In genomic region chr21:33947451-33948095, GRCh38 we compare ENCODE assay signal across 8 cellular contexts. TPM values are rescaled to one million over a fixed set of nuclear protein-coding genes. Genes with fewer than 3 reads are reported as not detected.
DNase-seq lines count a peak whose midpoint lies in the region; ATAC-seq and TF ChIP-seq lines count a peak whose summit lies in the region.

No MANE protein-coding gene starts in this region.

- peak overlapping the region; percentile 62 for H3K4me2 ChIP-seq in OCI-LY1 (ENCODE audit: low read length)

- intact Hi-C loops in naive thymus-derived CD4-positive, alpha-beta T cell (cut with micrococcal nuclease), result loop anchor here (1.0 to 10.0 kb wide), 16 partner anchors 10 to 941 kb away; partner anchors contain the start of genes ATP5PO (in 2 of the 2), GART (in 1 of the 2), MRPS6 (in 1 of the 2) and RCAN1 (in 1 of the 2)

- H3K9me3 ChIP-seq in OCI-LY1 (ENCODE audit: low read length), result peaks cover 5% of the 10 kb centered on the region
- peaks cover 0 to 7% (median 0%) of the 10 kb centered on the region in 3 experiments for H3K9me3 ChIP-seq in naive thymus-derived CD4-positive, alpha-beta T cell (ENCODE audit: control insufficient read depth in 2 of 3, low read length in 3 of 3)

- peaks cover 8 to 62% (median 28%) of the 10 kb centered on the region in 5 donors for H3K36me3 Mint-ChIP-seq in naive thymus-derived CD4-positive, alpha-beta T cell
- no peaks in the 10 kb centered on the region for H3K36me3 Mint-ChIP-seq in stimulated activated naive B cell treated with anti-CD40 and anti-IgM and Interleukin-4, amounts not matched to agents 10 μg/mL and 1 μg/mL and 100 μg/mL, for 72 hours

- no peaks in the 10 kb centered on the region for H3K9me2 ChIP-seq in OCI-LY1 (ENCODE audit: low read depth, low read length)

- H4K20me1 ChIP-seq in OCI-LY1 (ENCODE audit: insufficient read depth, low read length), result no peaks in the 10 kb centered on the region

- H3K4me1 ChIP-seq in OCI-LY1 (ENCODE audit: insufficient read depth, low read length, severe bottlenecking), result peaks cover 65% of the 10 kb centered on the region
- H3K4me1 ChIP-seq in naive thymus-derived CD4-positive, alpha-beta T cell (ENCODE audit: control insufficient read depth in 2 of 2, insufficient read depth in 2 of 2, low read length in 2 of 2), result peaks cover 56 to 64% of the 10 kb centered on the region in 2 donors

- H3K27ac Mint-ChIP-seq in naive thymus-derived CD4-positive, alpha-beta T cell, result peak overlapping the region; percentile 98 to 100 (median 98)
- H3K27ac Mint-ChIP-seq in stimulated activated naive B cell treated with anti-CD40 and anti-IgM and Interleukin-4, amounts not matched to agents 10 μg/mL and 1 μg/mL and 100 μg/mL, for 72 hours, result peak overlapping the region; percentile 94

- H3K4me3 Mint-ChIP-seq in naive thymus-derived CD4-positive, alpha-beta T cell, result peak overlapping the region; percentile 71 to 87 (median 78)
- peak overlapping the region; percentile 69 to 77 for H3K4me3 Mint-ChIP-seq in stimulated activated naive B cell treated with anti-CD40 and anti-IgM and Interleukin-4, amounts not matched to agents 10 μg/mL and 1 μg/mL and 100 μg/mL, for 72 hours

- peaks cover 0 to 17% (median 5%) of the 10 kb centered on the region in 11 donors for H3K9me3 Mint-ChIP-seq in naive thymus-derived CD4-positive, alpha-beta T cell
- H3K9me3 Mint-ChIP-seq in stimulated activated naive B cell treated with anti-CD40 and anti-IgM and Interleukin-4, amounts not matched to agents 10 μg/mL and 1 μg/mL and 100 μg/mL, for 72 hours, result peaks cover 4 to 14% of the 10 kb centered on the region in 2 donors

- H3K4me1 Mint-ChIP-seq in naive thymus-derived CD4-positive, alpha-beta T cell, result peaks cover 53 to 85% (median 77%) of the 10 kb centered on the region in 7 donors
- H3K4me1 Mint-ChIP-seq in stimulated activated naive B cell treated with anti-CD40 and anti-IgM and Interleukin-4, amounts not matched to agents 10 μg/mL and 1 μg/mL and 100 μg/mL, for 72 hours, result peaks cover 42 to 58% of the 10 kb centered on the region in 2 donors

- ATAC-seq in GM19324 (IDR thresholded peaks at IDR 0.05; ENCODE audit: low FRiP score, unreplicated experiment), result peak; percentile 45
- ATAC-seq in HG03460 (IDR thresholded peaks at IDR 0.05; ENCODE audit: unreplicated experiment), result peak; percentile 51
- peak; percentile 76 for ATAC-seq in naive thymus-derived CD4-positive, alpha-beta T cell
- ATAC-seq in stimulated activated naive B cell treated with anti-CD40 and anti-IgM and Interleukin-4, amounts not matched to agents 10 μg/mL and 1 μg/mL and 100 μg/mL, for 72 hours (replicated peaks), result peak; percentile 83 to 88

- CTCF ChIA-PET in naive thymus-derived CD4-positive, alpha-beta T cell (lab: Charles Lee), result interaction anchor here (0.7 to 6.6 kb wide), 6 partner anchors 10 to 399 kb away, joined by 4 to 48 read pairs (median 26); partner anchors contain the start of genes MRPS6 and SLC5A3

- POLR2A ChIA-PET in naive thymus-derived CD4-positive, alpha-beta T cell (lab: Charles Lee), result interaction anchor here (0.6 to 13.9 kb wide), 25 partner anchors 9 to 1027 kb away, joined by 3 to 502 read pairs (median 4); partner anchors contain the start of genes MRPS6 and SLC5A3

- TF ChIP-seq POLR2A in erythroblast (IDR thresholded peaks at IDR 0.05; ENCODE audit: low read length), result no peak

- H3K9ac ChIP-seq in OCI-LY1 (ENCODE audit: low read length), result peak overlapping the region; percentile 55

- H2AFZ ChIP-seq in OCI-LY1 (ENCODE audit: low read length), result no peak overlapping the region

- H3K36me3 ChIP-seq in OCI-LY1 (ENCODE audit: insufficient read depth, low read length), result no peaks in the 10 kb centered on the region
- peaks cover 0 to 13% (median 6%) of the 10 kb centered on the region in 3 experiments for H3K36me3 ChIP-seq in naive thymus-derived CD4-positive, alpha-beta T cell (ENCODE audit: control insufficient read depth in 2 of 3, insufficient read depth in 3 of 3, low read length in 3 of 3)

- no peaks in the 10 kb centered on the region for H3K27me3 ChIP-seq in OCI-LY1 (ENCODE audit: insufficient read depth, low read length)
- H3K27me3 ChIP-seq in naive thymus-derived CD4-positive, alpha-beta T cell (ENCODE audit: control insufficient read depth in 2 of 2, insufficient read depth in 2 of 2, low read length in 2 of 2), result no peaks in the 10 kb centered on the region

- peak overlapping the region; percentile 47 for H3K4me3 ChIP-seq in OCI-LY1 (ENCODE audit: low read depth, low read length, poor library complexity, severe bottlenecking)
- peak overlapping the region; percentile 38 for H3K4me3 ChIP-seq in naive thymus-derived CD4-positive, alpha-beta T cell (ENCODE audit: low read length)

- H3K79me2 ChIP-seq in OCI-LY1 (ENCODE audit: insufficient read depth, low read length), result no peaks in the 10 kb centered on the region

- peak; percentile 88 for DNase-seq in Ammon's horn (ENCODE audit: low spot score)
- DNase-seq in activated T-cell treated with anti-CD3 and anti-CD28 coated beads for 48 hours (ENCODE audit: low read depth), result peak; percentile 73
- DNase-seq in erythroblast (lab: John Stamatoyannopoulos, UW), result peak; percentile 42 to 45
- DNase-seq in naive thymus-derived CD4-positive, alpha-beta T cell, result peak; percentile 47 to 95 (median 84)
- DNase-seq in stimulated activated naive B cell treated with anti-CD40 and anti-IgM and Interleukin-4, amounts not matched to agents 10 μg/mL and 1 μg/mL and 100 μg/mL, for 72 hours, result peak; percentile 68

- H3F3A ChIP-seq in OCI-LY1 (ENCODE audit: insufficient read depth, low read length), result no peaks in the 10 kb centered on the region

- TF ChIP-seq CTCF in OCI-LY1 (IDR thresholded peaks at IDR 0.05; ENCODE audit: low read length), result no peak

- peaks cover 0 to 6% (median 0%) of the 10 kb centered on the region in 5 donors for H3K27me3 Mint-ChIP-seq in naive thymus-derived CD4-positive, alpha-beta T cell
- no peaks in the 10 kb centered on the region for H3K27me3 Mint-ChIP-seq in stimulated activated naive B cell treated with anti-CD40 and anti-IgM and Interleukin-4, amounts not matched to agents 10 μg/mL and 1 μg/mL and 100 μg/mL, for 72 hours

- H3K27ac ChIP-seq in OCI-LY1 (ENCODE audit: low read depth, low read length, poor library complexity, severe bottlenecking), result peak overlapping the region; percentile 98
- H3K27ac ChIP-seq in naive thymus-derived CD4-positive, alpha-beta T cell (ENCODE audit: low read depth, low read length), result peak overlapping the region; percentile 93

RNA-seq across cellular contexts. Expression of gene ATP5PO, which starts 32.0 kb away (rescaled TPM):
- total RNA-seq in naive thymus-derived CD4-positive, alpha-beta T cell, result 100 to 1,000 TPM; 123 to 185 (median 157) TPM
- 100 to 1,000 TPM; 366 to 449 TPM for polyA plus RNA-seq in naive thymus-derived CD4-positive, alpha-beta T cell

Comparison
In these comparisons a context has a peak if more than half of its experiments do, and no peak if none do; other contexts are left out.
1. Peak in every context shown above with its lines: DNase-seq, ATAC-seq, H3K4me3 ChIP-seq and H3K27ac ChIP-seq.